ENCODE assay signal across 10 cellular contexts in genomic region chr3:65955792-65956477, GRCh38.
DNase-seq lines count a peak whose midpoint lies in the region; ATAC-seq and TF ChIP-seq lines count a peak whose summit lies in the region.
"Had no signal": no experiment of that assay in that cellular context is flagged by ENCODE, and none has a peak within 500 bp of the region (broad histone marks: within the 10 kb centered on the region; RNA-seq: fewer than 3 reads in every experiment).

No MANE protein-coding gene starts in this region.

- H3K4me3 ChIP-seq in HEK293 (ENCODE audit: low read depth, low read length) (no peak overlapping the region), adipocyte (ENCODE audit: low read length) (no peak overlapping the region), transverse colon (no peak overlapping the region), uterus (no peak overlapping the region), Karpas-422 (ENCODE audit: low read length) (no peak overlapping the region)

- CTCF ChIA-PET in HEK293 (lab: Yijun Ruan, JAX) = no interaction called here

- in situ Hi-C loops in transverse colon (cut with MboI; ENCODE audit: low pct_ligation_motif_present in 1 of 4, low pct_unique_long_range_greater_than_20kb in 1 of 4, low sequenced_read_pairs in 3 of 4) = no loop called here

- H3K36me3 ChIP-seq in HEK293 (ENCODE audit: control insufficient read depth in 2 of 2, insufficient read depth in 1 of 2, low read length in 2 of 2) (no peaks in the 10 kb centered on the region), adipocyte (ENCODE audit: control insufficient read depth, insufficient read depth, low read length, severe bottlenecking) (no peaks in the 10 kb centered on the region), transverse colon (no peaks in the 10 kb centered on the region), uterus (peaks cover 0 to 4% of the 10 kb centered on the region in 2 donors), Karpas-422 (ENCODE audit: insufficient read depth, low read length) (no peaks in the 10 kb centered on the region)

- H3K9me3 ChIP-seq in HEK293 (ENCODE audit: control insufficient read depth, insufficient read depth, low read depth, low read length) (no peaks in the 10 kb centered on the region), adipocyte (ENCODE audit: control insufficient read depth, low read length) (no peaks in the 10 kb centered on the region), transverse colon (no peaks in the 10 kb centered on the region), uterus (no peaks in the 10 kb centered on the region), Karpas-422 (ENCODE audit: low read length) (no peaks in the 10 kb centered on the region)

- H3K79me2 ChIP-seq in Karpas-422 (ENCODE audit: low read length) = no peaks in the 10 kb centered on the region

- H3K4me1 ChIP-seq in HEK293 (ENCODE audit: control insufficient read depth, insufficient read depth, low read length) (peaks cover 8% of the 10 kb centered on the region; the same call in 1 of the 2 replicates), adipocyte (ENCODE audit: control insufficient read depth, insufficient read depth, low read length) (peaks cover 29% of the 10 kb centered on the region), transverse colon (peaks cover 29 to 59% (median 42%) of the 10 kb centered on the region in 4 donors), uterus (no peaks in the 10 kb centered on the region), Karpas-422 (ENCODE audit: low read length) (no peaks in the 10 kb centered on the region)

- no peaks in the 10 kb centered on the region for H3K27me3 ChIP-seq in adipocyte (replicated peaks; ENCODE audit: control insufficient read depth, insufficient read depth, low read length)
- H3K27me3 ChIP-seq in transverse colon = no peaks in the 10 kb centered on the region
- no peaks in the 10 kb centered on the region for H3K27me3 ChIP-seq in uterus
- H3K27me3 ChIP-seq in Karpas-422 (ENCODE audit: low read length) = no peaks in the 10 kb centered on the region

- H3K27ac ChIP-seq in HEK293 (ENCODE audit: extremely low read depth, low read depth, low read length) = no peak overlapping the region
- peak overlapping the region; percentile 46 to 86 (median 85) for H3K27ac ChIP-seq in transverse colon
- peak overlapping the region in 1 of 2 donors; percentile 31 for H3K27ac ChIP-seq in uterus
- H3K27ac ChIP-seq in Karpas-422 (ENCODE audit: low read length) = no peak overlapping the region

- WGBS in transverse colon (ENCODE audit: low coverage in 1 of 2), 2 donors = 43 to 48% methylated on average over 10 of the region's 10 CpGs

- H3K9ac ChIP-seq in adipocyte (ENCODE audit: low read length) (no peak overlapping the region), Karpas-422 (ENCODE audit: low read length) (no peak overlapping the region)

- TF ChIP-seq CTCF in HEK293 (tag by site-specific recombination; IDR thresholded peaks at IDR 0.05) = no peak
- TF ChIP-seq CTCF in transverse colon (IDR thresholded peaks at IDR 0.05) = no peak
- no peak for TF ChIP-seq CTCF in uterus (IDR thresholded peaks at IDR 0.05)

- POLR2A ChIA-PET in HEK293 (lab: Yijun Ruan, JAX) = interaction anchor here (0.6 kb wide), 1 partner anchor 91 kb away, joined by 4 read pairs; no protein-coding TSS in a partner anchor

- no peak overlapping the region for H2AFZ ChIP-seq in Karpas-422 (ENCODE audit: low read length)

- TF ChIP-seq EP300 in transverse colon (IDR thresholded peaks at IDR 0.05; ENCODE audit: low read depth) = no peak

- H4K20me1 ChIP-seq in Karpas-422 (ENCODE audit: insufficient read depth, low read depth, low read length) = no peaks in the 10 kb centered on the region

- intact Hi-C loops in transverse colon (cut with DNase I; ENCODE audit: low total_unique reads) (no loop called here), uterus (cut with DNase I; ENCODE audit: low total_unique reads) (no loop called here)

- H3K9me2 ChIP-seq in Karpas-422 (replicated peaks; ENCODE audit: insufficient read depth, low read length) = no peaks in the 10 kb centered on the region

- TF ChIP-seq POLR2A in transverse colon (IDR thresholded peaks at IDR 0.05) (no peak), uterus (IDR thresholded peaks at IDR 0.05) (no peak)

- DNase-seq in adipocyte (ENCODE audit: low read depth) (peak; percentile 48), kidney glomerular epithelial cell (lab: John Stamatoyannopoulos, UW) (peak; percentile 46), transverse colon (peak; percentile 42), anterior cingulate cortex (lab: John Stamatoyannopoulos, UW) (no peak), uterus (no peak), Karpas-422 (no peak)
- DNase-seq: activated naive CD8-positive, alpha-beta T cell treated with anti-CD3 and anti-CD28 coated beads, Interleukin-2, amount 10 ng/mL, durations not matched to agents 7 days and 5 days; NCI-H510A treated with DMSO at 0.1 percent for 48 hours had no signal

- H3K4me2 ChIP-seq in Karpas-422 (ENCODE audit: low read depth, low read length, poor library complexity, severe bottlenecking) = no peak overlapping the region

- no peak for ATAC-seq in GM18858 (IDR thresholded peaks at IDR 0.05; ENCODE audit: unreplicated experiment)

TF ChIP-seq in HEK293, 187 proteins besides CTCF, POLR2A, EP300 and RAD21:
- TF ChIP-seq ZNF555 (tag by site-specific recombination; conservative IDR thresholded peaks at IDR 0.05) = no peak
- TF ChIP-seq ZNF335 (tag by site-specific recombination; conservative IDR thresholded peaks at IDR 0.05) = peak; percentile 53

Comparison
In these comparisons a context has a peak if more than half of its experiments do, and no peak if none do; other contexts are left out.
1. H3K27ac ChIP-seq: peak in transverse colon (4 of 4); none in HEK293 (single experiment) and Karpas-422 (single experiment).
2. DNase-seq: peak in adipocyte (single experiment), kidney glomerular epithelial cell (single experiment) and transverse colon (single experiment); none in anterior cingulate cortex (0 of 58), uterus (0 of 2) and Karpas-422 (single experiment).